Comparison of ENCODE assay signal across 33 cellular contexts in genomic region chr17:46994993-46995392, GRCh38. TPM values are rescaled to one million over a fixed set of nuclear protein-coding genes. Genes with fewer than 3 reads are reported as not detected.
"Had no signal": no experiment of that assay in that cellular context is flagged by ENCODE, and none has a peak within 500 bp of the region (broad histone marks: within the 10 kb centered on the region; RNA-seq: fewer than 3 reads in every experiment).

No MANE protein-coding gene starts in this region.

- H3K36me3 Mint-ChIP-seq: naive thymus-derived CD8-positive, alpha-beta T cell; stimulated activated memory B cell treated with anti-CD40 and anti-IgM and Interleukin-4, amounts not matched to agents 10 μg/mL and 1 μg/mL and 100 μg/mL, for 72 hours; type B pancreatic cell had no signal

- H3K4me2 ChIP-seq: smooth muscle cell had no signal

- H3K27me3 Mint-ChIP-seq: stimulated activated memory B cell treated with anti-CD40 and anti-IgM and Interleukin-4, amounts not matched to agents 10 μg/mL and 1 μg/mL and 100 μg/mL, for 72 hours; stimulated activated naive CD8-positive, alpha-beta T cell treated with anti-CD3 and anti-CD28 coated beads, Interleukin-15, amount 100 ng/mL, for 72 hours had no signal

- DNase-seq: islet precursor cell; kidney glomerular epithelial cell; left cardiac atrium; left lung; lower lobe of right lung; mammary epithelial cell; mesenchymal stem cell; naive thymus-derived CD8-positive, alpha-beta T cell; occipital lobe; right lobe of liver; stimulated activated CD4-positive, alpha-beta T cell treated with anti-CD3 and anti-CD28 coated beads, Interleukin-1b, Interleukin-23, amount 100 ng/mL, for 48 hours; stimulated activated CD4-positive, alpha-beta T cell treated with anti-CD3 and anti-CD28 coated beads, Interleukin-2, amount 100 ng/mL, for 48 hours; stimulated activated CD4-positive, alpha-beta T cell treated with anti-CD3 and anti-CD28 coated beads, Interleukin-4, amount 100 ng/mL, for 4 hours; stimulated activated CD8-positive, alpha-beta memory T cell treated with anti-CD3 and anti-CD28 coated beads, Interleukin-4, amount 100 ng/mL, for 48 hours; stimulated activated naive CD4-positive, alpha-beta T cell treated with Interleukin-2 at 50 U/mL for 16 hours; stimulated activated naive CD8-positive, alpha-beta T cell treated with anti-CD3 and anti-CD28 coated beads, Interleukin-15, amount 100 ng/mL, for 72 hours; uterus had no signal

- H3K4me1 ChIP-seq: left lung, lower lobe of right lung, parathyroid adenoma, right atrium auricular region, right lobe of liver, tibial nerve, uterus had no signal

- H3K9me3 ChIP-seq: left lung, lower lobe of right lung, neutrophil, right atrium auricular region, right lobe of liver, tibial nerve, uterus had no signal

- H3K9me3 Mint-ChIP-seq: naive thymus-derived CD8-positive, alpha-beta T cell; nephron; neural crest cell; stimulated activated memory B cell treated with anti-CD40 and anti-IgM and Interleukin-4, amounts not matched to agents 10 μg/mL and 1 μg/mL and 100 μg/mL, for 72 hours; stimulated activated naive CD8-positive, alpha-beta T cell treated with anti-CD3 and anti-CD28 coated beads, Interleukin-15, amount 100 ng/mL, for 72 hours; type B pancreatic cell had no signal

- H3K36me3 ChIP-seq: left lung, lower lobe of right lung, neutrophil, right atrium auricular region, right lobe of liver, tibial nerve, uterus had no signal

- H3K9ac ChIP-seq: parathyroid adenoma had no signal

- H3K79me2 ChIP-seq: parathyroid adenoma had no signal

- H3K27me3 ChIP-seq: left lung, neutrophil, right atrium auricular region, right lobe of liver, tibial nerve, uterus had no signal

- H2AFZ ChIP-seq: parathyroid adenoma had no signal

- H3K4me3 Mint-ChIP-seq: naive thymus-derived CD8-positive, alpha-beta T cell; nephron; neural crest cell; stimulated activated memory B cell treated with anti-CD40 and anti-IgM and Interleukin-4, amounts not matched to agents 10 μg/mL and 1 μg/mL and 100 μg/mL, for 72 hours; stimulated activated naive CD8-positive, alpha-beta T cell treated with anti-CD3 and anti-CD28 coated beads, Interleukin-15, amount 100 ng/mL, for 72 hours; type B pancreatic cell had no signal

- H3K4me1 Mint-ChIP-seq: neural crest cell; stimulated activated naive CD8-positive, alpha-beta T cell treated with anti-CD3 and anti-CD28 coated beads, Interleukin-15, amount 100 ng/mL, for 72 hours had no signal

- H3K27ac Mint-ChIP-seq: naive thymus-derived CD8-positive, alpha-beta T cell; nephron; progenitor cell of endocrine pancreas; stimulated activated memory B cell treated with anti-CD40 and anti-IgM and Interleukin-4, amounts not matched to agents 10 μg/mL and 1 μg/mL and 100 μg/mL, for 72 hours; stimulated activated naive CD8-positive, alpha-beta T cell treated with anti-CD3 and anti-CD28 coated beads, Interleukin-15, amount 100 ng/mL, for 72 hours; type B pancreatic cell had no signal

- H3K4me3 ChIP-seq: left lung, lower lobe of right lung, right atrium auricular region, right lobe of liver, smooth muscle cell, tibial nerve, uterus had no signal

- H3K27ac ChIP-seq: left lung, lower lobe of right lung, neutrophil, parathyroid adenoma, right atrium auricular region, right lobe of liver, tibial nerve, uterus had no signal

RNA-seq across cellular contexts. Expression of gene RPRML, which starts 15.9 kb away (rescaled TPM):
- total RNA-seq: left cardiac atrium; left lung; liver; lower lobe of right lung; mammary epithelial cell; mucosa of gallbladder; naive thymus-derived CD8-positive, alpha-beta T cell; osteocyte; progenitor cell of endocrine pancreas; renal cortical epithelial cell; right atrium auricular region; skeletal muscle tissue; smooth muscle cell; ureter; uterus had no signal
- polyA plus RNA-seq: mammary epithelial cell; naive thymus-derived CD8-positive, alpha-beta T cell; smooth muscle cell had no signal
